In genomic region chr2:168139791-168140190, GRCh38 we compare ENCODE assay signal across 1 cellular context.
A peak's percentile ranks its signal among the peaks of the same experiment; 100 is the strongest.
TF ChIP-seq lines count a peak whose summit lies in the region.

No MANE protein-coding gene starts in this region.

TF ChIP-seq in SK-N-SH treated with all-trans-retinoic acid at 6 μM for 48 hours, 23 proteins besides CTCF, POLR2A, EP300 and RAD21 (continued from another document):
- TF ChIP-seq PATZ1 (CRISPR knock-in tag; IDR thresholded peaks at IDR 0.05; ENCODE audit: borderline replicate concordance) (no peak), TCF4 (CRISPR knock-in tag; IDR thresholded peaks at IDR 0.05; ENCODE audit: borderline replicate concordance) (peak; percentile 58; the same call in 1 of the 2 replicates)
